1 cellular context compared by ENCODE assay signal in genomic region chr6:7723041-7723447, GRCh38.
TF ChIP-seq lines count a peak whose summit lies in the region.

No MANE protein-coding gene starts in this region.

TF ChIP-seq in K562, 482 proteins besides CTCF, POLR2A, EP300 and RAD21 (continued from another document):
- TF ChIP-seq PHF8 (IDR thresholded peaks at IDR 0.05; ENCODE audit: borderline replicate concordance, low read length) (no peak), TEAD1 (CRISPR knock-in tag; IDR thresholded peaks at IDR 0.05) (peak; percentile 48 to 96; a peak in 2 of 4 replicates), GABPB2 (CRISPR knock-in tag; conservative IDR thresholded peaks at IDR 0.05) (no peak), SPI1 (IDR thresholded peaks at IDR 0.05; ENCODE audit: borderline replicate concordance, low read depth, low read length) (peak; percentile 7; the same call in 1 of the 2 replicates), ZFP36 (IDR thresholded peaks at IDR 0.05; ENCODE audit: low read depth, low read length, partially characterized antibody) (peak; percentile 1), ZNF263 (CRISPR knock-in tag; IDR thresholded peaks at IDR 0.05; ENCODE audit: borderline replicate concordance) (peak; percentile 87), TCF7 (IDR thresholded peaks at IDR 0.05; ENCODE audit: borderline replicate concordance) (0 out of 2 replicates have a peak, but pooled peaks have one; percentile 32)
